In the genomic region with DNA sequence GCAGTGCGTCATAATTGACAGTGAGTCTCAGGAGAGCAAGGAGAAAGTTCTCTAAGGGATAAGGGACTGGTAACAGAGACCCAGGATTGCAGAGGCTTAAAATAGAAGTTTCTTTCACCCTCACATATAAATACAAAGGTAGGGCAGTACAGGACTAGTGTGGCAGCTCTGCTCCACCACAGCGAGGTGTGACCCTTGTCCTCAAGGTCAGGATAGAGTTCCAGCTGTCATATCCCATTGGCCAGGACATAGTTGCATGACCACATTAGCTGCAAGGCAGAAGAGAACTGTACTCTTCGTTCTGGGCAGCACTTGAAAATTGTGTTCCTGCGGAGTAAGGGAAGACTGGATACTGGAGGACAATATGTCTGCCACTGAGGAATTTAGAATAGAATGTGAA, we compare ENCODE assay signal across 24 cellular contexts.
"Had no signal": no experiment of that assay in that cellular context is flagged by ENCODE, and none has a peak within 500 bp of the region (broad histone marks: within the 10 kb centered on the region; RNA-seq: fewer than 3 reads in every experiment).

No MANE protein-coding gene starts in this region.

- ATAC-seq: esophagus mucosa; left colon; natural killer cell treated with Interleukin-12 subunit alpha and Interleukin-12 subunit beta and Interleukin-15 and Interleukin-18, amount 100 ng/mL, for 72 hours; pancreas; right lobe of liver; stimulated activated effector memory CD8-positive, alpha-beta T cell treated with anti-CD3 and anti-CD28 coated beads, Interleukin-12 subunit alpha, Interleukin-12 subunit beta, amount 100 ng/mL, for 72 hours had no signal

- H3K4me1 ChIP-seq: colonic mucosa, gastrocnemius medialis, right lobe of liver, stomach, thyroid gland, vagina had no signal

- H3K9me3 ChIP-seq: colonic mucosa, gastrocnemius medialis, heart right ventricle, neutrophil, pancreas, right lobe of liver, stomach, thyroid gland, vagina had no signal

- H3K27me3 ChIP-seq: colonic mucosa, gastrocnemius medialis, heart right ventricle, neutrophil, pancreas, right lobe of liver, stomach, thyroid gland, vagina had no signal

- DNase-seq: colonic mucosa; effector CD8-positive, alpha-beta T cell; endodermal cell; foreskin fibroblast; gastrocnemius medialis; heart right ventricle; hippocampal formation; left colon; naive B cell; pancreas; right lobe of liver; stimulated activated CD4-positive, alpha-beta T cell treated with anti-CD3 and anti-CD28 coated beads, Interleukin-2, amount 100 ng/mL, for 24 hours; stimulated activated CD4-positive, alpha-beta T cell treated with anti-CD3 and anti-CD28 coated beads, Interleukin-4, amount 100 ng/mL, for 24 hours; stimulated activated naive CD4-positive, alpha-beta T cell treated with Interleukin-2 at 50 U/mL for 16 hours; stomach; thyroid gland; trophoblast cell had no signal

- H3K36me3 ChIP-seq: colonic mucosa, gastrocnemius medialis, pancreas, right lobe of liver, stomach, thyroid gland, vagina had no signal

- H3K4me3 ChIP-seq: colonic mucosa, gastrocnemius medialis, heart right ventricle, lung, pancreas, right lobe of liver, stomach, thyroid gland, vagina had no signal

- H3K27ac ChIP-seq: colonic mucosa, epithelial cell of prostate, gastrocnemius medialis, heart right ventricle, neutrophil, pancreas, right lobe of liver, stomach, thyroid gland, vagina had no signal
